11 cellular contexts compared by ENCODE assay signal in genomic region chr1:26701995-26702679, GRCh38. TPM values are rescaled to one million over a fixed set of nuclear protein-coding genes. Genes with fewer than 3 reads are reported as not detected.
DNase-seq lines count a peak whose midpoint lies in the region; ATAC-seq, FAIRE-seq and TF ChIP-seq lines count a peak whose summit lies in the region.
"Had no signal": no experiment of that assay in that cellular context is flagged by ENCODE, and none has a peak within 500 bp of the region (broad histone marks: within the 10 kb centered on the region; RNA-seq: fewer than 3 reads in every experiment).

No MANE protein-coding gene starts in this region.

- no peak overlapping the region for H3K27ac Mint-ChIP-seq in CD4-positive, CD25-positive, alpha-beta regulatory T cell
- H3K27ac Mint-ChIP-seq in activated CD4-positive, alpha-beta T cell treated with anti-CD3 and anti-CD28 coated beads, Interleukin-2, amount 10 ng/mL, durations not matched to agents 7 days and 5 days = no peak overlapping the region

- no peaks in the 10 kb centered on the region for H3K9me3 Mint-ChIP-seq in CD4-positive, CD25-positive, alpha-beta regulatory T cell
- no peaks in the 10 kb centered on the region for H3K9me3 Mint-ChIP-seq in activated CD4-positive, alpha-beta T cell treated with anti-CD3 and anti-CD28 coated beads, Interleukin-2, amount 10 ng/mL, durations not matched to agents 7 days and 5 days
- H3K9me3 Mint-ChIP-seq: central memory CD8-positive, alpha-beta T cell had no signal

- intact Hi-C loops in endothelial cell of umbilical vein (cut with micrococcal nuclease) (no loop called here), prostate gland (cut with DNase I) (no loop called here)

- peaks cover 39% of the 10 kb centered on the region for H4K20me1 ChIP-seq in endothelial cell of umbilical vein (replicated peaks; ENCODE audit: control insufficient read depth, extremely low read depth, insufficient read depth, low read length)

- peaks cover 3% of the 10 kb centered on the region for H3K36me3 ChIP-seq in CD4-positive, CD25-positive, alpha-beta regulatory T cell (ENCODE audit: control insufficient read depth, insufficient read depth, low read length)
- no peaks in the 10 kb centered on the region for H3K36me3 ChIP-seq in endothelial cell of umbilical vein (ENCODE audit: control insufficient read depth in 2 of 2, extremely low read depth in 1 of 2, insufficient read depth in 2 of 2, low read length in 2 of 2)
- no peaks in the 10 kb centered on the region for H3K36me3 ChIP-seq in prostate gland

- peak overlapping the region; percentile 95 for H3K4me3 ChIP-seq in CD4-positive, CD25-positive, alpha-beta regulatory T cell (ENCODE audit: low read depth, low read length)
- H3K4me3 ChIP-seq in LNCaP clone FGC (ENCODE audit: low read depth, low read length) = peak overlapping the region; percentile 31
- no peak overlapping the region for H3K4me3 ChIP-seq in endothelial cell of umbilical vein (replicated peaks in 1 of 3; ENCODE audit: insufficient read depth in 1 of 3, low read depth in 1 of 3, low read length in 3 of 3)
- peak overlapping the region in 1 of 2 donors; percentile 0 for H3K4me3 ChIP-seq in prostate gland

- peak overlapping the region; percentile 26 for H3K4me2 ChIP-seq in endothelial cell of umbilical vein (ENCODE audit: insufficient read depth, low read length)

- no peaks in the 10 kb centered on the region for H3K27me3 Mint-ChIP-seq in CD4-positive, CD25-positive, alpha-beta regulatory T cell
- H3K27me3 Mint-ChIP-seq in activated CD4-positive, alpha-beta T cell treated with anti-CD3 and anti-CD28 coated beads, Interleukin-2, amount 10 ng/mL, durations not matched to agents 7 days and 5 days = no peaks in the 10 kb centered on the region
- H3K27me3 Mint-ChIP-seq: central memory CD8-positive, alpha-beta T cell had no signal

- TF ChIP-seq POLR2A in endothelial cell of umbilical vein (IDR thresholded peaks at IDR 0.05; ENCODE audit: low read depth, low read length) (no peak), prostate gland (IDR thresholded peaks at IDR 0.05) (peak; percentile 21)

- H3K27me3 ChIP-seq in CD4-positive, CD25-positive, alpha-beta regulatory T cell (ENCODE audit: control insufficient read depth, insufficient read depth, low read length) = no peaks in the 10 kb centered on the region
- H3K27me3 ChIP-seq in endothelial cell of umbilical vein (ENCODE audit: control insufficient read depth in 2 of 2, insufficient read depth in 2 of 2, low read length in 2 of 2) (no peaks in the 10 kb centered on the region), prostate gland (replicated peaks; ENCODE audit: insufficient read depth) (no peaks in the 10 kb centered on the region)

- no peaks in the 10 kb centered on the region for H3K9me1 ChIP-seq in endothelial cell of umbilical vein (replicated peaks; ENCODE audit: control insufficient read depth, extremely low read depth, insufficient read depth, low read length)

- no peak for DNase-seq in CD4-positive, CD25-positive, alpha-beta regulatory T cell
- DNase-seq in LNCaP clone FGC (ENCODE audit: low read depth) = no peak
- no peak for DNase-seq in endothelial cell of umbilical vein (ENCODE audit: low read depth, low spot score)
- peak; percentile 74 for DNase-seq in prostate gland (ENCODE audit: low spot score)
- DNase-seq in activated CD4-positive, alpha-beta T cell treated with anti-CD3 and anti-CD28 coated beads, Interleukin-2, amount 50 U/mL, for 48 hours = no peak
- no peak for DNase-seq in activated CD4-positive, alpha-beta T cell treated with anti-CD3 and anti-CD28 coated beads, Interleukin-2, amount 10 ng/mL, durations not matched to agents 7 days and 5 days
- DNase-seq in DMS114 treated with DMSO at 0.1 percent for 48 hours (lab: John Stamatoyannopoulos, UW; ENCODE audit: unreplicated experiment) = no peak
- DNase-seq: stimulated activated CD4-positive, alpha-beta T cell treated with anti-CD3 and anti-CD28 coated beads, Interleukin-4, amount 100 ng/mL, for 4 hours; T1000 had no signal

- dilution Hi-C loops in endothelial cell of umbilical vein (cut with MboI; ENCODE audit: extremely low pct_ligation_motif_present, low sequenced_read_pairs) = loop anchor here (5.0 kb wide), 1 partner anchor 85 kb away; the partner anchor contains the start of gene PIGV

- H3K9ac ChIP-seq in endothelial cell of umbilical vein (replicated peaks; ENCODE audit: extremely low read depth, insufficient read depth, low read length) = no peak overlapping the region

- peaks cover 0 to 27% (median 8%) of the 10 kb centered on the region in 4 donors for H3K4me1 Mint-ChIP-seq in CD4-positive, CD25-positive, alpha-beta regulatory T cell
- peaks cover 19% of the 10 kb centered on the region for H3K4me1 Mint-ChIP-seq in activated CD4-positive, alpha-beta T cell treated with anti-CD3 and anti-CD28 coated beads, Interleukin-2, amount 10 ng/mL, durations not matched to agents 7 days and 5 days

- FAIRE-seq in endothelial cell of umbilical vein (lab: Jason Lieb, UNC) = no peak

- POLR2A ChIA-PET in endothelial cell of umbilical vein (lab: Charles Lee) = interaction anchor here (0.5 kb wide), 1 partner anchor 8 kb away, joined by 3 read pairs; no protein-coding TSS in a partner anchor
- POLR2A ChIA-PET in activated CD4-positive, alpha-beta T cell treated with anti-CD3 and anti-CD28 coated beads, Interleukin-2, amount 10 ng/mL, durations not matched to agents 7 days and 5 days (lab: Charles Lee) = interaction anchor here (0.8 to 1.0 kb wide), 2 partner anchors 10 to 563 kb away, joined by 3 to 8 read pairs; no protein-coding TSS in a partner anchor

- H3K4me1 ChIP-seq in CD4-positive, CD25-positive, alpha-beta regulatory T cell (ENCODE audit: control insufficient read depth, insufficient read depth, low read length, poor library complexity, severe bottlenecking) = peaks cover 90% of the 10 kb centered on the region
- H3K4me1 ChIP-seq in endothelial cell of umbilical vein (ENCODE audit: control insufficient read depth, extremely low read depth, insufficient read depth, low read length) (peaks cover 71% of the 10 kb centered on the region), prostate gland (replicated peaks) (peaks cover 64% of the 10 kb centered on the region)

- 12% methylated on average over 4 of the region's 4 CpGs for WGBS in prostate gland

- no peak overlapping the region for H3K4me3 Mint-ChIP-seq in CD4-positive, CD25-positive, alpha-beta regulatory T cell
- no peak overlapping the region for H3K4me3 Mint-ChIP-seq in activated CD4-positive, alpha-beta T cell treated with anti-CD3 and anti-CD28 coated beads, Interleukin-2, amount 10 ng/mL, durations not matched to agents 7 days and 5 days
- H3K4me3 Mint-ChIP-seq: central memory CD8-positive, alpha-beta T cell had no signal

- H3K9me3 ChIP-seq in CD4-positive, CD25-positive, alpha-beta regulatory T cell (ENCODE audit: control insufficient read depth in 2 of 2, low read length in 2 of 2) = no peaks in the 10 kb centered on the region
- H3K9me3 ChIP-seq in endothelial cell of umbilical vein (replicated peaks; ENCODE audit: control insufficient read depth, insufficient read depth, low read length) = no peaks in the 10 kb centered on the region
- no peaks in the 10 kb centered on the region for H3K9me3 ChIP-seq in prostate gland

- peaks cover 100% of the 10 kb centered on the region for H3K79me2 ChIP-seq in endothelial cell of umbilical vein (ENCODE audit: control insufficient read depth, insufficient read depth, low read length)

- CTCF ChIA-PET in endothelial cell of umbilical vein (lab: Charles Lee) = interaction anchor here (0.8 to 9.3 kb wide), 7 partner anchors 7 to 100 kb away, joined by 3 to 81 read pairs (median 4); partner anchors contain the start of gene PIGV
- CTCF ChIA-PET in activated CD4-positive, alpha-beta T cell treated with anti-CD3 and anti-CD28 coated beads, Interleukin-2, amount 10 ng/mL, durations not matched to agents 7 days and 5 days (lab: Charles Lee) = interaction anchor here (1.1 to 4.3 kb wide), 8 partner anchors 10 to 160 kb away, joined by 3 to 17 read pairs (median 4); partner anchors contain the start of gene PIGV

- TF ChIP-seq CTCF in LNCaP clone FGC (IDR thresholded peaks at IDR 0.05; ENCODE audit: control insufficient read depth, extremely low read depth, insufficient read depth) = no peak
- no peak for TF ChIP-seq CTCF in endothelial cell of umbilical vein (IDR thresholded peaks at IDR 0.05; ENCODE audit: extremely low read depth in 1 of 2, insufficient read depth in 1 of 2, low read depth in 1 of 2, low read length in 2 of 2)
- no peak for TF ChIP-seq CTCF in prostate gland (IDR thresholded peaks at IDR 0.05)

- no TSS peak for BruUV-seq in endothelial cell of umbilical vein (replicated peaks; lab: Mats Ljungman, UMichigan)

- H2AFZ ChIP-seq in endothelial cell of umbilical vein (ENCODE audit: low read depth, low read length) = no peak overlapping the region

- H3K27ac ChIP-seq in CD4-positive, CD25-positive, alpha-beta regulatory T cell (ENCODE audit: insufficient read depth, low read length, poor library complexity, severe bottlenecking) = peak overlapping the region; percentile 26
- H3K27ac ChIP-seq in endothelial cell of umbilical vein (ENCODE audit: insufficient read depth, low read depth, low read length) = no peak overlapping the region
- H3K27ac ChIP-seq in prostate gland = peak overlapping the region; percentile 53 to 68

- ATAC-seq in CD4-positive, CD25-positive, alpha-beta regulatory T cell (ENCODE audit: low read depth in 2 of 2) = no peak
- no peak for ATAC-seq in HG03175 (IDR thresholded peaks at IDR 0.05; ENCODE audit: unreplicated experiment)

- peaks cover 11% of the 10 kb centered on the region for H3K36me3 Mint-ChIP-seq in CD4-positive, CD25-positive, alpha-beta regulatory T cell
- H3K36me3 Mint-ChIP-seq in activated CD4-positive, alpha-beta T cell treated with anti-CD3 and anti-CD28 coated beads, Interleukin-2, amount 10 ng/mL, durations not matched to agents 7 days and 5 days (ENCODE audit: low read depth) = peaks cover 30% of the 10 kb centered on the region

TF ChIP-seq in endothelial cell of umbilical vein, 7 proteins besides CTCF, POLR2A, EP300 and RAD21 (continues in another document):
- TF ChIP-seq MYC (IDR thresholded peaks at IDR 0.05; ENCODE audit: low read depth, low read length) = no peak

RNA-seq across cellular contexts. Expression of gene ARID1A, which starts 6.3 kb away (rescaled TPM):
- total RNA-seq in CD4-positive, CD25-positive, alpha-beta regulatory T cell = 139 TPM
- 10 to 100 TPM in 3 of 4 donors, 1 to 10 TPM in 1; 9.5 to 13.4 (median 13.0) TPM for polyA plus RNA-seq in CD4-positive, CD25-positive, alpha-beta regulatory T cell
- total RNA-seq in endothelial cell of umbilical vein (67.0 and 77.2 TPM in 2 replicates), prostate gland (10 to 100 TPM; 71.4 to 92.8 TPM)
- polyA plus RNA-seq in endothelial cell of umbilical vein = 36.9 and 39.0 TPM in 2 replicates
- polyA plus RNA-seq in endothelial cell of umbilical vein (2011; cell fraction: cytosol; rRNA removed) = 33.9 and 37.5 TPM in 2 replicates
- polyA plus RNA-seq in endothelial cell of umbilical vein (2011; cell fraction: nucleus; rRNA removed) = 69.0 and 81.0 TPM in 2 replicates
- polyA plus RNA-seq in endothelial cell of umbilical vein (2012) = 30.6 and 34.7 TPM in 2 replicates
- 57.2 and 66.1 TPM in 2 replicates for polyA minus RNA-seq in endothelial cell of umbilical vein
- 22.1 TPM for polyA minus RNA-seq in endothelial cell of umbilical vein (2011; cell fraction: cytosol; rRNA and poly(A)+ RNA removed)
- polyA minus RNA-seq in endothelial cell of umbilical vein (2011; cell fraction: nucleus; rRNA and poly(A)+ RNA removed) = 54.8 and 54.9 TPM in 2 replicates
- total RNA-seq in activated CD4-positive, alpha-beta T cell treated with anti-CD3 and anti-CD28 coated beads, Interleukin-2, amount 10 ng/mL, durations not matched to agents 7 days and 5 days = 100 to 1,000 TPM; 120 TPM

Comparison
In these comparisons a context has a peak if more than half of its experiments do, and no peak if none do; other contexts are left out.
1. H3K4me3 ChIP-seq: peak in CD4-positive, CD25-positive, alpha-beta regulatory T cell (single experiment) and LNCaP clone FGC (single experiment); none in endothelial cell of umbilical vein (0 of 3).